ENCODE assay signal across 8 cellular contexts in genomic region chr21:34865922-34866271, GRCh38.
DNase-seq lines count a peak whose midpoint lies in the region; ATAC-seq lines count a peak whose summit lies in the region.

No MANE protein-coding gene starts in this region.

- no peak overlapping the region for H3K27ac ChIP-seq in iPS-18a (ENCODE audit: low read length)

- peak overlapping the region; percentile 43 for H3K4me3 Mint-ChIP-seq in activated CD4-positive, alpha-beta T cell treated with anti-CD3 and anti-CD28 coated beads for 36 hours

- intact Hi-C loops in activated CD4-positive, alpha-beta T cell treated with anti-CD3 and anti-CD28 coated beads for 36 hours (cut with DNase I, micrococcal nuclease), result loop anchor here (1.0 to 5.0 kb wide), 2 partner anchors 59 to 174 kb away; no protein-coding TSS in a partner anchor
- intact Hi-C loops in posterior vena cava (cut with DNase I), result no loop called here

- no peak overlapping the region for H3K9ac ChIP-seq in iPS-18a (ENCODE audit: low read length)

- H3K9me3 Mint-ChIP-seq in activated CD4-positive, alpha-beta T cell treated with anti-CD3 and anti-CD28 coated beads for 36 hours (ENCODE audit: low read depth), result no peaks in the 10 kb centered on the region

- H3K4me1 ChIP-seq in iPS-18a (ENCODE audit: control insufficient read depth, low read depth, low read length), result peaks cover 26% of the 10 kb centered on the region

- peak; percentile 91 for ATAC-seq in activated CD4-positive, alpha-beta T cell treated with anti-CD3 and anti-CD28 coated beads for 36 hours
- peak; percentile 93 for ATAC-seq in HG03025 (IDR thresholded peaks at IDR 0.05; ENCODE audit: low FRiP score, unreplicated experiment)

- peaks cover 69% of the 10 kb centered on the region for H3K4me1 Mint-ChIP-seq in activated CD4-positive, alpha-beta T cell treated with anti-CD3 and anti-CD28 coated beads for 36 hours

- H3K9me3 ChIP-seq in iPS-18a (ENCODE audit: control insufficient read depth, low read depth, low read length), result no peaks in the 10 kb centered on the region

- CTCF ChIA-PET in activated CD4-positive, alpha-beta T cell treated with anti-CD3 and anti-CD28 coated beads for 36 hours (lab: Charles Lee), result interaction anchor here (1.1 kb wide), 1 partner anchor 20 kb away, joined by 3 read pairs; no protein-coding TSS in a partner anchor

- no peaks in the 10 kb centered on the region for H3K27me3 Mint-ChIP-seq in activated CD4-positive, alpha-beta T cell treated with anti-CD3 and anti-CD28 coated beads for 36 hours

- H3K36me3 ChIP-seq in iPS-18a (ENCODE audit: control insufficient read depth, low read depth, low read length), result no peaks in the 10 kb centered on the region

- H3K27me3 ChIP-seq in iPS-18a (ENCODE audit: control insufficient read depth, insufficient read depth, low read length), result peaks cover 63% of the 10 kb centered on the region

- H3K36me3 Mint-ChIP-seq in activated CD4-positive, alpha-beta T cell treated with anti-CD3 and anti-CD28 coated beads for 36 hours (ENCODE audit: low read depth), result peaks cover 76% of the 10 kb centered on the region

- peak; percentile 69 for DNase-seq in activated CD4-positive, alpha-beta T cell treated with anti-CD3 and anti-CD28 coated beads for 36 hours
- no peak for DNase-seq in activated CD4-positive, alpha-beta T cell treated with anti-CD3 and anti-CD28 coated beads, Interleukin-2, amount 50 U/mL, for 1 hour
- peak; percentile 96 for DNase-seq in SIG-M5 treated with dmso at 0.1 percent for 504 hours (lab: John Stamatoyannopoulos, UW; ENCODE audit: unreplicated experiment)
- DNase-seq in effector CD4-positive, alpha-beta T cell, result no peak
- no peak for DNase-seq in NCI-H187 (lab: John Stamatoyannopoulos, UW)
- DNase-seq in posterior vena cava (ENCODE audit: low spot score), result no peak

- POLR2A ChIA-PET in activated CD4-positive, alpha-beta T cell treated with anti-CD3 and anti-CD28 coated beads for 36 hours (lab: Charles Lee), result interaction anchor here (0.8 kb wide), 1 partner anchor 22 kb away, joined by 5 read pairs; no protein-coding TSS in a partner anchor

- peak overlapping the region; percentile 21 for H3K4me3 ChIP-seq in iPS-18a (ENCODE audit: low read length)

- H3K27ac Mint-ChIP-seq in activated CD4-positive, alpha-beta T cell treated with anti-CD3 and anti-CD28 coated beads for 36 hours, result peak overlapping the region; percentile 76

Comparison
In these comparisons a context has a peak if more than half of its experiments do, and no peak if none do; other contexts are left out.
1. DNase-seq: peak in activated CD4-positive, alpha-beta T cell treated with anti-CD3 and anti-CD28 coated beads for 36 hours (single experiment) and SIG-M5 treated with dmso at 0.1 percent for 504 hours (single experiment); none in activated CD4-positive, alpha-beta T cell treated with anti-CD3 and anti-CD28 coated beads, Interleukin-2, amount 50 U/mL, for 1 hour (single experiment), effector CD4-positive, alpha-beta T cell (single experiment), NCI-H187 (0 of 2) and posterior vena cava (single experiment).
2. intact Hi-C loops: an anchor here in activated CD4-positive, alpha-beta T cell treated with anti-CD3 and anti-CD28 coated beads for 36 hours (1.0 to 5.0 kb wide); none called in posterior vena cava.